9 cellular contexts compared by ENCODE assay signal in the genomic region with DNA sequence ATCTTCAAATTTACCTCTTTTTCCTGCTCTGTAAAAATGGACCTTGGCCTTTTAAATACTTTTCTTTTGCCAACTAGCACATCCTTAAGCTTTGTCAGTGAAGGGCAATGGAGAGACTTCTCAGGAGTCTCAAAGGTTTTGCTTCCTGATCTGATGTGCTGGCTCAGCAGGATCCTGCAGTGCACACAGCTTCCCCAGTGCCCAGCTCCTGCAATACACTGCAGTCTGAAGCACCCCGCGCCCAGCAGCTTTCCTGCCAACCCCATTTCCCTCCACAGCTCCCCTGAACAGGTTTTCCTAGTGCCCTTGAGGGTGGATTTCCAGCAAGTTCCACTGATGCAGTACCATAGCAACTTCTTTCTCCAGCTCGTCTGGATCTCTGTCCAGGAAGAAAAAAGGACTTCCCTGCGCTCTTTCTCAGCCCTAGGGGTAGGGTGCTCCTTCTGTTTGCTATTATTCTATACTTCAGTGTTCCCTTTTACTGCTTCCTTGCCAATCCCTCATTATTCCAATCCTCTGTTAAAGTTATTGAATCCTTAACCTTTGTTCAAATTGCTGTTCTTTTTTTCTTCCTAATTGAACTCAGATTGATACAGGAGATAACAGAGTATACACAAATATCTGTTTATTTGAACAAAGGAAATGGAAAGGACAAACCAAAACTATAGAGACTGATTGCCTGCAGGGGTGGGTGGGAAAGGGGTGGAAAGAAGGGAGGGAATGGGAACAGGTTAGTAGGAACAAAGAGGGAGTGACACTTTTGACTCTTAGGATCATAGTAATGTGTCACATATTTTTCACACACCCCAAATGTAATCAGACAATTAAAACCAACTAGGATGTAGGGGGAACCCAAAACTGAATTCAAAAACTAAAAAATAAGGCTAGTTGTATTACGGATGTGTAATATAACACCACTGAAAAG.
A peak's percentile ranks its signal among the peaks of the same experiment; 100 is the strongest.
DNase-seq lines count a peak whose midpoint lies in the region.
"Had no signal": no experiment of that assay in that cellular context is flagged by ENCODE, and none has a peak within 500 bp of the region (broad histone marks: within the 10 kb centered on the region; RNA-seq: fewer than 3 reads in every experiment).

No MANE protein-coding gene starts in this region.

- H3K27ac ChIP-seq in HUES48 (ENCODE audit: low read depth, low read length), result peak overlapping the region; percentile 8

- H3K9me3 ChIP-seq in HUES48 (ENCODE audit: control insufficient read depth, insufficient read depth, low read length), result no peaks in the 10 kb centered on the region

- H3K9ac ChIP-seq in HUES48 (ENCODE audit: low read depth, low read length), result no peak overlapping the region

- no peaks in the 10 kb centered on the region for H3K27me3 ChIP-seq in HUES48 (ENCODE audit: control insufficient read depth, insufficient read depth, low read length)

- peaks cover 73% of the 10 kb centered on the region for H3K36me3 ChIP-seq in HUES48 (ENCODE audit: control insufficient read depth, insufficient read depth, low read length)

- DNase-seq in CD1c-positive myeloid dendritic cell (ENCODE audit: extremely low spot score) (peak; percentile 40), cerebellar cortex (ENCODE audit: low spot score) (peak; percentile 12), medulla oblongata (ENCODE audit: extremely low spot score) (peak; percentile 60), COLO829 (ENCODE audit: low spot score) (no peak), HUDEP-2 (lab: John Stamatoyannopoulos, UW; ENCODE audit: unreplicated experiment in 76 of 76) (no peak), NCI-H226 (no peak), HK-2 (ENCODE audit: unreplicated experiment) (no peak)
- DNase-seq: NCI-H524 had no signal

- H3K4me3 ChIP-seq in HUES48 (ENCODE audit: low read depth, low read length), result no peak overlapping the region

- peaks cover 6% of the 10 kb centered on the region for H3K4me1 ChIP-seq in HUES48 (ENCODE audit: control insufficient read depth, insufficient read depth, low read length)

Comparison
In these comparisons a context has a peak if more than half of its experiments do, and no peak if none do; other contexts are left out.
1. DNase-seq: peak in CD1c-positive myeloid dendritic cell (single experiment), cerebellar cortex (single experiment) and medulla oblongata (single experiment); none in COLO829 (single experiment), HUDEP-2 (0 of 76), NCI-H226 (single experiment) and HK-2 (single experiment).